In the genomic region with DNA sequence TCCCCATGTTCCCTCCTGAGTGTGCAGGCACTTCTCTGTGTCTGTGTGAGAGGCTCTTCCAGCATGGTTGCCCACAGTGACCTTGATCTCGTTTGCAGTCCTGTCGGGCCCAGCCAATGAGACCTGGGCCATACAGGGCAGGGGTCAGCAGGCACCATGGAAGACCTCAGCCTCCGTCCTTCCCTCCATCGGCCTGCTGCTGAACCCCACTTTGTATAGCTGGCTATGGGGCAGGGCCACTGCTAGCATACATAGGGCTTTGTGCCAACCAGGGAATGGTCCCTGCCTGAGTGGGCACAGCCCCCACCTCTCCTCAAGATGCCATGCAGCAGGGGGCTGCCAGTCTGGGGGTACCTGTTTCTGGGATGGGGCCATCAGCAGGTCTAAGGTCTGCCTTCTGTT, we compare ENCODE assay signal across 1 cellular context.
TF ChIP-seq lines count a peak whose summit lies in the region.

No MANE protein-coding gene starts in this region.

TF ChIP-seq in K562, 482 proteins besides CTCF, POLR2A, EP300 and RAD21:
- peak; percentile 28; the same call in 1 of the 2 replicates for TF ChIP-seq ELF4 (CRISPR knock-in tag; IDR thresholded peaks at IDR 0.05)
- TF ChIP-seq MECOM (CRISPR knock-in tag; IDR thresholded peaks at IDR 0.05) = no peak
- TF ChIP-seq BACH1 (tag; IDR thresholded peaks at IDR 0.05) = no peak
- 0 out of 2 replicates have a peak, but pooled peaks have one; percentile 59 for TF ChIP-seq ZFPM2 (CRISPR knock-in tag; IDR thresholded peaks at IDR 0.05)
- peak; percentile 32 for TF ChIP-seq RBM22 (IDR thresholded peaks at IDR 0.05; ENCODE audit: low read depth, low read length, poor library complexity, severe bottlenecking)
- TF ChIP-seq ZNF212 (CRISPR knock-in tag; IDR thresholded peaks at IDR 0.05) = no peak
- no peak for TF ChIP-seq NR2F6 (CRISPR knock-in tag; IDR thresholded peaks at IDR 0.05)
- TF ChIP-seq POLR2AphosphoS5 (IDR thresholded peaks at IDR 0.05; ENCODE audit: control insufficient read depth, insufficient read depth, low read depth, low read length) = peak; percentile 48; the same call in 1 of the 2 replicates
- TF ChIP-seq, protein P1, sequence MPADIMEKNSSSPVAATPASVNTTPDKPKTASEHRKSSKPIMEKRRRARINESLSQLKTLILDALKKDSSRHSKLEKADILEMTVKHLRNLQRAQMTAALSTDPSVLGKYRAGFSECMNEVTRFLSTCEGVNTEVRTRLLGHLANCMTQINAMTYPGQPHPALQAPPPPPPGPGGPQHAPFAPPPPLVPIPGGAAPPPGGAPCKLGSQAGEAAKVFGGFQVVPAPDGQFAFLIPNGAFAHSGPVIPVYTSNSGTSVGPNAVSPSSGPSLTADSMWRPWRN (IDR thresholded peaks at IDR 0.05; ENCODE audit: low read depth) = no peak
- TF ChIP-seq POLR2H (tag; IDR thresholded peaks at IDR 0.05; ENCODE audit: low read depth) = no peak
- no peak for TF ChIP-seq CXXC5 (CRISPR knock-in tag; IDR thresholded peaks at IDR 0.05)
- TF ChIP-seq ZNF586 (CRISPR knock-in tag; conservative IDR thresholded peaks at IDR 0.05) = no peak
- TF ChIP-seq, protein P2, sequence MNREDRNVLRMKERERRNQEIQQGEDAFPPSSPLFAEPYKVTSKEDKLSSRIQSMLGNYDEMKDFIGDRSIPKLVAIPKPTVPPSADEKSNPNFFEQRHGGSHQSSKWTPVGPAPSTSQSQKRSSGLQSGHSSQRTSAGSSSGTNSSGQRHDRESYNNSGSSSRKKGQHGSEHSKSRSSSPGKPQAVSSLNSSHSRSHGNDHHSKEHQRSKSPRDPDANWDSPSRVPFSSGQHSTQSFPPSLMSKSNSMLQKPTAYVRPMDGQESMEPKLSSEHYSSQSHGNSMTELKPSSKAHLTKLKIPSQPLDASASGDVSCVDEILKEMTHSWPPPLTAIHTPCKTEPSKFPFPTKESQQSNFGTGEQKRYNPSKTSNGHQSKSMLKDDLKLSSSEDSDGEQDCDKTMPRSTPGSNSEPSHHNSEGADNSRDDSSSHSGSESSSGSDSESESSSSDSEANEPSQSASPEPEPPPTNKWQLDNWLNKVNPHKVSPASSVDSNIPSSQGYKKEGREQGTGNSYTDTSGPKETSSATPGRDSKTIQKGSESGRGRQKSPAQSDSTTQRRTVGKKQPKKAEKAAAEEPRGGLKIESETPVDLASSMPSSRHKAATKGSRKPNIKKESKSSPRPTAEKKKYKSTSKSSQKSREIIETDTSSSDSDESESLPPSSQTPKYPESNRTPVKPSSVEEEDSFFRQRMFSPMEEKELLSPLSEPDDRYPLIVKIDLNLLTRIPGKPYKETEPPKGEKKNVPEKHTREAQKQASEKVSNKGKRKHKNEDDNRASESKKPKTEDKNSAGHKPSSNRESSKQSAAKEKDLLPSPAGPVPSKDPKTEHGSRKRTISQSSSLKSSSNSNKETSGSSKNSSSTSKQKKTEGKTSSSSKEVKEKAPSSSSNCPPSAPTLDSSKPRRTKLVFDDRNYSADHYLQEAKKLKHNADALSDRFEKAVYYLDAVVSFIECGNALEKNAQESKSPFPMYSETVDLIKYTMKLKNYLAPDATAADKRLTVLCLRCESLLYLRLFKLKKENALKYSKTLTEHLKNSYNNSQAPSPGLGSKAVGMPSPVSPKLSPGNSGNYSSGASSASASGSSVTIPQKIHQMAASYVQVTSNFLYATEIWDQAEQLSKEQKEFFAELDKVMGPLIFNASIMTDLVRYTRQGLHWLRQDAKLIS (CRISPR knock-in tag; IDR thresholded peaks at IDR 0.05) = 0 out of 2 replicates have a peak, but pooled peaks have one; percentile 34
- TF ChIP-seq CREM (IDR thresholded peaks at IDR 0.05; ENCODE audit: low read depth) = no peak
- TF ChIP-seq, protein P3, sequence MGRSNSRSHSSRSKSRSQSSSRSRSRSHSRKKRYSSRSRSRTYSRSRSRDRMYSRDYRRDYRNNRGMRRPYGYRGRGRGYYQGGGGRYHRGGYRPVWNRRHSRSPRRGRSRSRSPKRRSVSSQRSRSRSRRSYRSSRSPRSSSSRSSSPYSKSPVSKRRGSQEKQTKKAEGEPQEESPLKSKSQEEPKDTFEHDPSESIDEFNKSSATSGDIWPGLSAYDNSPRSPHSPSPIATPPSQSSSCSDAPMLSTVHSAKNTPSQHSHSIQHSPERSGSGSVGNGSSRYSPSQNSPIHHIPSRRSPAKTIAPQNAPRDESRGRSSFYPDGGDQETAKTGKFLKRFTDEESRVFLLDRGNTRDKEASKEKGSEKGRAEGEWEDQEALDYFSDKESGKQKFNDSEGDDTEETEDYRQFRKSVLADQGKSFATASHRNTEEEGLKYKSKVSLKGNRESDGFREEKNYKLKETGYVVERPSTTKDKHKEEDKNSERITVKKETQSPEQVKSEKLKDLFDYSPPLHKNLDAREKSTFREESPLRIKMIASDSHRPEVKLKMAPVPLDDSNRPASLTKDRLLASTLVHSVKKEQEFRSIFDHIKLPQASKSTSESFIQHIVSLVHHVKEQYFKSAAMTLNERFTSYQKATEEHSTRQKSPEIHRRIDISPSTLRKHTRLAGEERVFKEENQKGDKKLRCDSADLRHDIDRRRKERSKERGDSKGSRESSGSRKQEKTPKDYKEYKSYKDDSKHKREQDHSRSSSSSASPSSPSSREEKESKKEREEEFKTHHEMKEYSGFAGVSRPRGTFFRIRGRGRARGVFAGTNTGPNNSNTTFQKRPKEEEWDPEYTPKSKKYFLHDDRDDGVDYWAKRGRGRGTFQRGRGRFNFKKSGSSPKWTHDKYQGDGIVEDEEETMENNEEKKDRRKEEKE (IDR thresholded peaks at IDR 0.05; ENCODE audit: borderline replicate concordance in 1 of 2, control insufficient read depth in 1 of 2, low read depth in 2 of 2, low read length in 1 of 2) = no peak
- TF ChIP-seq, protein P4, sequence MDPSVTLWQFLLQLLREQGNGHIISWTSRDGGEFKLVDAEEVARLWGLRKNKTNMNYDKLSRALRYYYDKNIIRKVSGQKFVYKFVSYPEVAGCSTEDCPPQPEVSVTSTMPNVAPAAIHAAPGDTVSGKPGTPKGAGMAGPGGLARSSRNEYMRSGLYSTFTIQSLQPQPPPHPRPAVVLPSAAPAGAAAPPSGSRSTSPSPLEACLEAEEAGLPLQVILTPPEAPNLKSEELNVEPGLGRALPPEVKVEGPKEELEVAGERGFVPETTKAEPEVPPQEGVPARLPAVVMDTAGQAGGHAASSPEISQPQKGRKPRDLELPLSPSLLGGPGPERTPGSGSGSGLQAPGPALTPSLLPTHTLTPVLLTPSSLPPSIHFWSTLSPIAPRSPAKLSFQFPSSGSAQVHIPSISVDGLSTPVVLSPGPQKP (CRISPR knock-in tag; IDR thresholded peaks at IDR 0.05) = no peak
- no peak for TF ChIP-seq KLF1 (tag; IDR thresholded peaks at IDR 0.05)
- TF ChIP-seq ZNF133 (CRISPR knock-in tag; IDR thresholded peaks at IDR 0.05) = no peak
- TF ChIP-seq, protein P5, sequence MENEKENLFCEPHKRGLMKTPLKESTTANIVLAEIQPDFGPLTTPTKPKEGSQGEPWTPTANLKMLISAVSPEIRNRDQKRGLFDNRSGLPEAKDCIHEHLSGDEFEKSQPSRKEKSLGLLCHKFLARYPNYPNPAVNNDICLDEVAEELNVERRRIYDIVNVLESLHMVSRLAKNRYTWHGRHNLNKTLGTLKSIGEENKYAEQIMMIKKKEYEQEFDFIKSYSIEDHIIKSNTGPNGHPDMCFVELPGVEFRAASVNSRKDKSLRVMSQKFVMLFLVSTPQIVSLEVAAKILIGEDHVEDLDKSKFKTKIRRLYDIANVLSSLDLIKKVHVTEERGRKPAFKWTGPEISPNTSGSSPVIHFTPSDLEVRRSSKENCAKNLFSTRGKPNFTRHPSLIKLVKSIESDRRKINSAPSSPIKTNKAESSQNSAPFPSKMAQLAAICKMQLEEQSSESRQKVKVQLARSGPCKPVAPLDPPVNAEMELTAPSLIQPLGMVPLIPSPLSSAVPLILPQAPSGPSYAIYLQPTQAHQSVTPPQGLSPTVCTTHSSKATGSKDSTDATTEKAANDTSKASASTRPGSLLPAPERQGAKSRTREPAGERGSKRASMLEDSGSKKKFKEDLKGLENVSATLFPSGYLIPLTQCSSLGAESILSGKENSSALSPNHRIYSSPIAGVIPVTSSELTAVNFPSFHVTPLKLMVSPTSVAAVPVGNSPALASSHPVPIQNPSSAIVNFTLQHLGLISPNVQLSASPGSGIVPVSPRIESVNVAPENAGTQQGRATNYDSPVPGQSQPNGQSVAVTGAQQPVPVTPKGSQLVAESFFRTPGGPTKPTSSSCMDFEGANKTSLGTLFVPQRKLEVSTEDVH (IDR thresholded peaks at IDR 0.05; ENCODE audit: low read depth, partially characterized antibody) = peak; percentile 43
- TF ChIP-seq TCFL5 (CRISPR knock-in tag; conservative IDR thresholded peaks at IDR 0.05) = no peak
- no peak for TF ChIP-seq TCF7L2 (IDR thresholded peaks at IDR 0.05; ENCODE audit: low read depth, low read length)
- 0 out of 2 replicates have a peak, but pooled peaks have one; percentile 21 for TF ChIP-seq PHB (CRISPR knock-in tag; IDR thresholded peaks at IDR 0.05)
- TF ChIP-seq, protein P6, sequence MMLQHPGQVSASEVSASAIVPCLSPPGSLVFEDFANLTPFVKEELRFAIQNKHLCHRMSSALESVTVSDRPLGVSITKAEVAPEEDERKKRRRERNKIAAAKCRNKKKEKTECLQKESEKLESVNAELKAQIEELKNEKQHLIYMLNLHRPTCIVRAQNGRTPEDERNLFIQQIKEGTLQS (IDR thresholded peaks at IDR 0.05) = no peak
- TF ChIP-seq, protein P6 (CRISPR knock-in tag; conservative IDR thresholded peaks at IDR 0.05) = no peak
- no peak for TF ChIP-seq ZNF354B (CRISPR knock-in tag; IDR thresholded peaks at IDR 0.05)
- no peak for TF ChIP-seq SPI1 (IDR thresholded peaks at IDR 0.05; ENCODE audit: borderline replicate concordance, low read depth, low read length)
- TF ChIP-seq, protein P7, sequence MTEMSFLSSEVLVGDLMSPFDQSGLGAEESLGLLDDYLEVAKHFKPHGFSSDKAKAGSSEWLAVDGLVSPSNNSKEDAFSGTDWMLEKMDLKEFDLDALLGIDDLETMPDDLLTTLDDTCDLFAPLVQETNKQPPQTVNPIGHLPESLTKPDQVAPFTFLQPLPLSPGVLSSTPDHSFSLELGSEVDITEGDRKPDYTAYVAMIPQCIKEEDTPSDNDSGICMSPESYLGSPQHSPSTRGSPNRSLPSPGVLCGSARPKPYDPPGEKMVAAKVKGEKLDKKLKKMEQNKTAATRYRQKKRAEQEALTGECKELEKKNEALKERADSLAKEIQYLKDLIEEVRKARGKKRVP (CRISPR knock-in tag; IDR thresholded peaks at IDR 0.05) = no peak
- TF ChIP-seq, protein P8, sequence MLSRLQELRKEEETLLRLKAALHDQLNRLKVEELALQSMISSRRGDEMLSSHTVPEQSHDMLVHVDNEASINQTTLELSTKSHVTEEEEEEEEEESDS (CRISPR knock-in tag; IDR thresholded peaks at IDR 0.05) = no peak
- 0 out of 2 replicates have a peak, but pooled peaks have one; percentile 6 for TF ChIP-seq RFX7 (CRISPR knock-in tag; IDR thresholded peaks at IDR 0.05)
- TF ChIP-seq, protein P9, sequence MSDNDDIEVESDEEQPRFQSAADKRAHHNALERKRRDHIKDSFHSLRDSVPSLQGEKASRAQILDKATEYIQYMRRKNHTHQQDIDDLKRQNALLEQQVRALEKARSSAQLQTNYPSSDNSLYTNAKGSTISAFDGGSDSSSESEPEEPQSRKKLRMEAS (CRISPR knock-in tag; IDR thresholded peaks at IDR 0.05) = no peak
- TF ChIP-seq ETV5 (CRISPR knock-in tag; IDR thresholded peaks at IDR 0.05; ENCODE audit: low read depth) = no peak
- TF ChIP-seq ZNF184 (CRISPR knock-in tag; IDR thresholded peaks at IDR 0.05) = no peak
- TF ChIP-seq CHD4 (IDR thresholded peaks at IDR 0.05; ENCODE audit: insufficient read depth, insufficient replicate concordance, low read depth, low read length, poor library complexity, severe bottlenecking) = no peak
- no peak for TF ChIP-seq TARDBP (IDR thresholded peaks at IDR 0.05)
- no peak for TF ChIP-seq ZNF384 (IDR thresholded peaks at IDR 0.05; ENCODE audit: low read depth, low read length)
- TF ChIP-seq ZNF217 (CRISPR knock-in tag; IDR thresholded peaks at IDR 0.05) = no peak
- no peak for TF ChIP-seq KLF6 (CRISPR knock-in tag; IDR thresholded peaks at IDR 0.05; ENCODE audit: borderline replicate concordance)
